In the genomic region with DNA sequence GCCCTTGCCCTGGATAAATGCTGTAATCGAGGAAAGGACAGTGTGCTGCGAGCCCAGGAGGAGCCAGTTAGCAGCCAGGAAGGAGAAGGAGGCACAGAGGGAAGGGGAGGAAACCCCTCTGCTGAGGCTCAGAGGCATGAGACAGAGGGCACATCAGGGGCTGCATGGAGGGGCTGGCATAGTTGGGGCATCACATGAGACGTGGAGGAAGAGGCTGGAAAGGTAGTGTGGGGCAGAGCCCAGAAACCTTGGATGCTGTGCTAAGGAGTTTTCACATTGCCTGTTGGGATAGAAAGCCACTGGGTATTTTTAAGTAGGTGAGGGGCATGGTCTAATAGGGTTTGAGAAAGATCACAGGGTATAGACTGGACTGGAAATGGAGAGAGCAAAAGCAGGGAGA, we compare ENCODE assay signal across 14 cellular contexts. TPM values are rescaled to one million over a fixed set of nuclear protein-coding genes. Genes with fewer than 3 reads are reported as not detected.
DNase-seq lines count a peak whose midpoint lies in the region; ATAC-seq and TF ChIP-seq lines count a peak whose summit lies in the region.
"Had no signal": no experiment of that assay in that cellular context is flagged by ENCODE, and none has a peak within 500 bp of the region (broad histone marks: within the 10 kb centered on the region; RNA-seq: fewer than 3 reads in every experiment).

No MANE protein-coding gene starts in this region.

- H3K27ac ChIP-seq in heart right ventricle (peak overlapping the region in 8 of 10 donors; percentile 34 to 86 (median 68)), rectal smooth muscle tissue (ENCODE audit: low read depth, low read length) (peak overlapping the region; percentile 88), uterus (peak overlapping the region; percentile 54 to 65)
- H3K27ac ChIP-seq: parathyroid adenoma had no signal

- H3K27me3 ChIP-seq in heart right ventricle (no peaks in the 10 kb centered on the region), endocrine pancreas (ENCODE audit: control insufficient read depth, insufficient read depth, low read length) (no peaks in the 10 kb centered on the region), rectal smooth muscle tissue (ENCODE audit: control insufficient read depth, insufficient read depth, low read length) (no peaks in the 10 kb centered on the region), uterus (no peaks in the 10 kb centered on the region)

- H3K36me3 ChIP-seq in heart right ventricle: no peaks in the 10 kb centered on the region
- no peaks in the 10 kb centered on the region for H3K36me3 ChIP-seq in endocrine pancreas (ENCODE audit: control insufficient read depth, insufficient read depth, low read length)
- H3K36me3 ChIP-seq in rectal smooth muscle tissue (ENCODE audit: control insufficient read depth, insufficient read depth, low read length): no peaks in the 10 kb centered on the region
- H3K36me3 ChIP-seq in uterus: no peaks in the 10 kb centered on the region
- H3K36me3 ChIP-seq: HAP-1 had no signal

- H3K9me3 ChIP-seq in heart right ventricle (no peaks in the 10 kb centered on the region), endocrine pancreas (ENCODE audit: control insufficient read depth, low read length) (no peaks in the 10 kb centered on the region), uterus (no peaks in the 10 kb centered on the region)
- H3K9me3 ChIP-seq: HAP-1 had no signal

- intact Hi-C loops in heart right ventricle (cut with DNase I): no loop called here
- intact Hi-C loops in Right ventricle myocardium inferior (cut with DNase I): no loop called here
- intact Hi-C loops in uterus (cut with DNase I; ENCODE audit: low total_unique reads): no loop called here

- no peak for TF ChIP-seq CTCF in heart right ventricle (IDR thresholded peaks at IDR 0.05)
- no peak for TF ChIP-seq CTCF in uterus (IDR thresholded peaks at IDR 0.05)

- no peak for DNase-seq in heart right ventricle
- no peak for DNase-seq in Right ventricle myocardium inferior (ENCODE audit: missing footprints)
- peak in 1 of 2 donors; percentile 9 for DNase-seq in uterus
- DNase-seq in NCI-H146 treated with DMSO at 0.1 percent for 48 hours (lab: John Stamatoyannopoulos, UW; ENCODE audit: unreplicated experiment): no peak
- DNase-seq: COR-L47; GDM1; NCI-H526 treated with DMSO at 0.1 percent for 48 hours; stimulated activated CD4-positive, alpha-beta T cell treated with anti-CD3 and anti-CD28 coated beads, Interleukin-1b, Interleukin-23, amount 100 ng/mL, for 48 hours had no signal

- H3K4me3 ChIP-seq in heart right ventricle (peak overlapping the region in 1 of 10 donors; percentile 18), endocrine pancreas (ENCODE audit: control insufficient read depth, insufficient read depth, low read length) (no peak overlapping the region), rectal smooth muscle tissue (ENCODE audit: low read length) (peak overlapping the region; percentile 33), uterus (no peak overlapping the region)
- H3K4me3 ChIP-seq: HAP-1 had no signal

- TF ChIP-seq POLR2A in uterus (IDR thresholded peaks at IDR 0.05): no peak

- ATAC-seq in heart right ventricle (peak in 3 of 8 donors; percentile 2 to 13 (median 7)), Right ventricle myocardium inferior (no peak), GM21423 (IDR thresholded peaks at IDR 0.05; ENCODE audit: unreplicated experiment) (no peak), GM21786 (IDR thresholded peaks at IDR 0.05; ENCODE audit: unreplicated experiment) (no peak)

- H3K4me1 ChIP-seq in heart right ventricle: peaks cover 9 to 40% (median 21%) of the 10 kb centered on the region in 9 donors
- H3K4me1 ChIP-seq in endocrine pancreas (ENCODE audit: control insufficient read depth, insufficient read depth, low read length): no peaks in the 10 kb centered on the region
- H3K4me1 ChIP-seq in rectal smooth muscle tissue (ENCODE audit: control insufficient read depth, insufficient read depth, low read length): peaks cover 31% of the 10 kb centered on the region
- H3K4me1 ChIP-seq in uterus: no peaks in the 10 kb centered on the region
- H3K4me1 ChIP-seq: HAP-1, parathyroid adenoma had no signal

- 66 to 68% methylated on average over 3 of the region's 3 CpGs for WGBS in heart right ventricle, 2 donors

- H3K9ac ChIP-seq in endocrine pancreas (ENCODE audit: control insufficient read depth, insufficient read depth, low read length): peak overlapping the region; percentile 23
- no peak overlapping the region for H3K9ac ChIP-seq in rectal smooth muscle tissue (ENCODE audit: low read length)
- H3K9ac ChIP-seq: parathyroid adenoma had no signal

RNA-seq across cellular contexts. Expression of a gene that starts 32.9 kb away (rescaled TPM):
- 10 to 100 TPM; 24.2 to 73.5 (median 45.2) TPM for total RNA-seq in heart right ventricle
- polyA plus RNA-seq in heart right ventricle: 10 to 100 TPM; 16.2 to 22.6 TPM
- 37.1 TPM for total RNA-seq in Right ventricle myocardium inferior
- total RNA-seq in uterus: 10 to 100 TPM; 10.2 to 65.3 (median 32.0) TPM
